8 cellular contexts compared by ENCODE assay signal in genomic region chr1:40818264-40818961, GRCh38. TPM values are rescaled to one million over a fixed set of nuclear protein-coding genes. Genes with fewer than 3 reads are reported as not detected.
DNase-seq lines count a peak whose midpoint lies in the region; ATAC-seq and TF ChIP-seq lines count a peak whose summit lies in the region.

No MANE protein-coding gene starts in this region.

- no peaks in the 10 kb centered on the region for H3K36me3 Mint-ChIP-seq in activated T-helper 17 cell treated with anti-CD3 and anti-CD28 coated beads, Interleukin-2, amount 50 U/mL, for 72 hours (ENCODE audit: low read depth)

- no peaks in the 10 kb centered on the region for H3K9me3 ChIP-seq in heart left ventricle

- H3K27me3 ChIP-seq in BJ (ENCODE audit: control insufficient read depth, insufficient read depth, low read length) (peaks cover 9% of the 10 kb centered on the region), heart left ventricle (peaks cover 0 to 10% (median 8%) of the 10 kb centered on the region in 9 donors)

- peak overlapping the region; percentile 47 for H3K4me3 ChIP-seq in BJ (ENCODE audit: low read depth, low read length)
- H3K4me3 ChIP-seq in heart left ventricle: peak overlapping the region; percentile 2 to 58 (median 46)
- H3K4me3 ChIP-seq in skeletal muscle cell (ENCODE audit: low read depth, low read length): peak overlapping the region; percentile 49

- no peak overlapping the region for H3K27ac ChIP-seq in heart left ventricle

- H3K27me3 Mint-ChIP-seq in activated T-helper 17 cell treated with anti-CD3 and anti-CD28 coated beads, Interleukin-2, amount 50 U/mL, for 72 hours: no peaks in the 10 kb centered on the region

- H3K27ac Mint-ChIP-seq in activated T-helper 17 cell treated with anti-CD3 and anti-CD28 coated beads, Interleukin-2, amount 50 U/mL, for 72 hours: peak overlapping the region; percentile 50

- H3K4me1 Mint-ChIP-seq in activated T-helper 17 cell treated with anti-CD3 and anti-CD28 coated beads, Interleukin-2, amount 50 U/mL, for 72 hours: no peaks in the 10 kb centered on the region

- WGBS in heart left ventricle, 4 donors: 3 to 16% (median 6%) methylated on average over 47 to 59 of the region's 59 CpGs

- CTCF ChIA-PET in BJ (lab: Yijun Ruan, JAX): no interaction called here

- H3K4me1 ChIP-seq in heart left ventricle: peaks cover 0 to 12% (median 7%) of the 10 kb centered on the region in 12 donors

- H3K4me3 Mint-ChIP-seq in activated T-helper 17 cell treated with anti-CD3 and anti-CD28 coated beads, Interleukin-2, amount 50 U/mL, for 72 hours: peak overlapping the region; percentile 79

- TF ChIP-seq CTCF in BJ (IDR thresholded peaks at IDR 0.05; ENCODE audit: insufficient read depth, low read depth, low read length): no peak
- no peak for TF ChIP-seq CTCF in heart left ventricle (IDR thresholded peaks at IDR 0.05)

- H3K36me3 ChIP-seq in BJ (ENCODE audit: control insufficient read depth, insufficient read depth, low read length) (no peaks in the 10 kb centered on the region), heart left ventricle (no peaks in the 10 kb centered on the region)

- no peak for TF ChIP-seq POLR2A in heart left ventricle (IDR thresholded peaks at IDR 0.05)

- POLR2A ChIA-PET in BJ (lab: Charles Lee): no interaction called here

- H3K9me3 Mint-ChIP-seq in activated T-helper 17 cell treated with anti-CD3 and anti-CD28 coated beads, Interleukin-2, amount 50 U/mL, for 72 hours: no peaks in the 10 kb centered on the region

- intact Hi-C loops in heart left ventricle (cut with DNase I): no loop called here

- DNase-seq in BJ (ENCODE audit: low read depth) (no peak), NCI-H146 treated with DMSO at 0.1 percent for 48 hours (lab: John Stamatoyannopoulos, UW; ENCODE audit: unreplicated experiment) (peak; percentile 6), heart left ventricle (peak; percentile 51 to 83 (median 54)), skeletal muscle cell (ENCODE audit: low read depth) (no peak), 8988T (no peak), NCI-H2081 treated with DMSO at 0.1 percent for 48 hours (lab: John Stamatoyannopoulos, UW) (no peak)

- ATAC-seq in GM21515 (IDR thresholded peaks at IDR 0.05; ENCODE audit: unreplicated experiment): peak; percentile 78
- peak; percentile 99 for ATAC-seq in activated T-helper 17 cell treated with anti-CD3 and anti-CD28 coated beads, Interleukin-2, amount 50 U/mL, for 72 hours (replicated peaks)
- ATAC-seq in heart left ventricle: peak; percentile 21 to 84 (median 80)

RNA-seq across cellular contexts. Expression of gene KCNQ4, which starts 34.8 kb away (rescaled TPM):
- polyA plus RNA-seq in BJ (2011; rRNA removed) (0.02 and 0.06 TPM in 2 replicates), heart left ventricle (1 to 10 TPM; 1.3 to 1.8 TPM)
- 0.09 and 0.10 TPM in 2 replicates for polyA minus RNA-seq in BJ (2011; rRNA and poly(A)+ RNA removed)
- total RNA-seq in activated T-helper 17 cell treated with anti-CD3 and anti-CD28 coated beads, Interleukin-2, amount 50 U/mL, for 72 hours: 1 to 10 TPM in 1 of 2 donors, under 1 TPM in 1; 0.45 to 1.5 TPM
- 1 to 10 TPM; 1.3 to 4.4 (median 2.2) TPM for total RNA-seq in heart left ventricle

RNA-seq across cellular contexts. Expression of gene CITED4, which starts 43.8 kb away (rescaled TPM):
- polyA plus RNA-seq in BJ (2011; rRNA removed) (0.67 and 0.80 TPM in 2 replicates), heart left ventricle (10 to 100 TPM in 1 of 2 donors, 1 to 10 TPM in 1; 3.2 to 19.1 TPM)
- polyA minus RNA-seq in BJ (2011; rRNA and poly(A)+ RNA removed): 0.24 and 0.67 TPM in 2 replicates
- total RNA-seq in activated T-helper 17 cell treated with anti-CD3 and anti-CD28 coated beads, Interleukin-2, amount 50 U/mL, for 72 hours: 1 to 10 TPM; 2.1 to 3.7 TPM
- total RNA-seq in heart left ventricle: 10 to 100 TPM; 23.7 to 49.5 (median 34.3) TPM

Comparison
In these comparisons a context has a peak if more than half of its experiments do, and no peak if none do; other contexts are left out.
1. DNase-seq: peak in NCI-H146 treated with DMSO at 0.1 percent for 48 hours (single experiment) and heart left ventricle (5 of 5); none in BJ (single experiment), skeletal muscle cell (single experiment), 8988T (single experiment) and NCI-H2081 treated with DMSO at 0.1 percent for 48 hours (single experiment).
2. RNA of gene CITED4, which starts 43.8 kb away (total RNA-seq): 23.7 to 49.5 TPM in heart left ventricle; 2.1 to 3.7 TPM in activated T-helper 17 cell treated with anti-CD3 and anti-CD28 coated beads, Interleukin-2, amount 50 U/mL, for 72 hours; every median in the first group is over 4 times any median in the second.
3. Peak in every context shown above with its lines, with median percentiles within 50 percentile points of each other: H3K4me3 ChIP-seq and ATAC-seq.